9 cellular contexts compared by ENCODE assay signal in genomic region chr9:36632892-36633291, GRCh38.
DNase-seq lines count a peak whose midpoint lies in the region; ATAC-seq and TF ChIP-seq lines count a peak whose summit lies in the region.
"Had no signal": no experiment of that assay in that cellular context is flagged by ENCODE, and none has a peak within 500 bp of the region (broad histone marks: within the 10 kb centered on the region; RNA-seq: fewer than 3 reads in every experiment).

No MANE protein-coding gene starts in this region.

- H3K36me3 ChIP-seq in PC-9 (ENCODE audit: low read depth) (no peaks in the 10 kb centered on the region), stomach (no peaks in the 10 kb centered on the region)

- H3K4me3 ChIP-seq in AG04449 (ENCODE audit: low read depth, low read length) (no peak overlapping the region), GM12875 (ENCODE audit: low read depth, low read length) (no peak overlapping the region), PC-9 (no peak overlapping the region), stomach (no peak overlapping the region)
- H3K4me3 ChIP-seq: HAP-1 had no signal

- TF ChIP-seq EP300 in stomach (IDR thresholded peaks at IDR 0.05): no peak

- no peak overlapping the region for H3K4me2 ChIP-seq in PC-9

- H4K20me1 ChIP-seq in PC-9 (ENCODE audit: insufficient read depth): no peaks in the 10 kb centered on the region

- TF ChIP-seq POLR2A in stomach (IDR thresholded peaks at IDR 0.05): no peak

- TF ChIP-seq CTCF in AG04449 (IDR thresholded peaks at IDR 0.05; ENCODE audit: insufficient read depth, low read length, missing control alignments): peak; percentile 31
- TF ChIP-seq CTCF in GM12875 (IDR thresholded peaks at IDR 0.05; ENCODE audit: borderline replicate concordance, insufficient read depth, low read depth, low read length): 0 out of 2 replicates have a peak, but pooled peaks have one; percentile 10
- TF ChIP-seq CTCF in PC-9 (conservative IDR thresholded peaks at IDR 0.05): peak; percentile 70
- TF ChIP-seq CTCF in stomach (IDR thresholded peaks at IDR 0.05): peak in 4 of 7 experiments; percentile 18 to 68 (median 34)

- no peaks in the 10 kb centered on the region for H3K79me2 ChIP-seq in PC-9 (ENCODE audit: low read depth)

- no peaks in the 10 kb centered on the region for H3K27me3 ChIP-seq in PC-9 (ENCODE audit: insufficient read depth, low read depth)
- H3K27me3 ChIP-seq in stomach: no peaks in the 10 kb centered on the region

- intact Hi-C loops in PC-9 (cut with micrococcal nuclease; ENCODE audit: unreplicated experiment) (loop anchor here (1.0 to 5.0 kb wide), 2 partner anchors 96 to 239 kb away; no protein-coding TSS in a partner anchor), stomach (cut with DNase I; ENCODE audit: low total_unique reads) (no loop called here)

- H3K27ac ChIP-seq in PC-9 (no peak overlapping the region), stomach (no peak overlapping the region)

- H3F3A ChIP-seq in PC-9 (ENCODE audit: insufficient read depth, low read depth): 0 out of 2 replicates have a peak, but pooled peaks cover 3% of the 10 kb centered on the region

- no peak for ATAC-seq in HG02870 (IDR thresholded peaks at IDR 0.05; ENCODE audit: unreplicated experiment)
- no peak for ATAC-seq in HG03354 (IDR thresholded peaks at IDR 0.05; ENCODE audit: poor library complexity, severe bottlenecking, unreplicated experiment)

- DNase-seq in AG04449 (ENCODE audit: low read depth, low spot score) (no peak), PC-9 (no peak), fibroblast of peridontal ligament (ENCODE audit: extremely low read depth) (peak; percentile 63), stomach (no peak), OCI-M2 (lab: John Stamatoyannopoulos, UW; ENCODE audit: unreplicated experiment) (no peak)

- BruUV-seq in PC-9 (replicated peaks; lab: Mats Ljungman, UMichigan): no TSS peak

- H2AFZ ChIP-seq in PC-9: no peak overlapping the region

- H3K4me1 ChIP-seq in PC-9 (replicated peaks; ENCODE audit: insufficient read depth) (no peaks in the 10 kb centered on the region), stomach (peaks cover 0 to 5% (median 0%) of the 10 kb centered on the region in 4 donors)

- H3K9me3 ChIP-seq in PC-9 (ENCODE audit: insufficient read depth, low read depth) (no peaks in the 10 kb centered on the region), stomach (no peaks in the 10 kb centered on the region)
- H3K9me3 ChIP-seq: HAP-1 had no signal

- POLR2A ChIA-PET in AG04449 (lab: Yijun Ruan, JAX) (no interaction called here), PC-9 (lab: Charles Lee; ENCODE audit: unreplicated experiment) (no interaction called here)

- 0 to 12% (median 5%) methylated on average over 1 of the region's 1 CpG for WGBS in stomach, 5 donors

- no peaks in the 10 kb centered on the region for H3K9me2 ChIP-seq in PC-9 (ENCODE audit: insufficient read depth)

- CTCF ChIA-PET in AG04449 (lab: Yijun Ruan, JAX) (interaction anchor here (0.8 to 4.6 kb wide), 21 partner anchors 9 to 275 kb away, joined by 3 to 51 read pairs (median 4); no protein-coding TSS in a partner anchor), PC-9 (lab: Charles Lee) (interaction anchor here (0.5 to 1.3 kb wide), 2 partner anchors 96 to 101 kb away, joined by 3 to 10 read pairs; no protein-coding TSS in a partner anchor)

Comparison
In these comparisons a context has a peak if more than half of its experiments do, and no peak if none do; other contexts are left out.
1. CTCF ChIP-seq: peak in every context shown above with its lines; median percentile 70 in PC-9; 34 in stomach; 31 in AG04449; 10 in GM12875.